In genomic region chr3:125351152-125351551, GRCh38 we compare ENCODE assay signal across 28 cellular contexts. TPM values are rescaled to one million over a fixed set of nuclear protein-coding genes. Genes with fewer than 3 reads are reported as not detected.
DNase-seq lines count a peak whose midpoint lies in the region; ATAC-seq, FAIRE-seq and TF ChIP-seq lines count a peak whose summit lies in the region.
"Had no signal": no experiment of that assay in that cellular context is flagged by ENCODE, and none has a peak within 500 bp of the region (broad histone marks: within the 10 kb centered on the region; RNA-seq: fewer than 3 reads in every experiment).

No MANE protein-coding gene starts in this region.

- peaks cover 3 to 6% of the 10 kb centered on the region in 2 experiments for H3K9me3 ChIP-seq in CD4-positive, CD25-positive, alpha-beta regulatory T cell (ENCODE audit: control insufficient read depth in 2 of 2, low read length in 2 of 2)
- no peaks in the 10 kb centered on the region; the same call in 1 of the 2 replicates for H3K9me3 ChIP-seq in BE2C
- H3K9me3 ChIP-seq: ovary, upper lobe of left lung had no signal

- no peaks in the 10 kb centered on the region for H3K27me3 ChIP-seq in CD4-positive, CD25-positive, alpha-beta regulatory T cell (ENCODE audit: control insufficient read depth, insufficient read depth, low read length)
- no peaks in the 10 kb centered on the region for H3K27me3 ChIP-seq in BE2C
- H3K27me3 ChIP-seq: ascending aorta, cardiac muscle cell, ovary, upper lobe of left lung had no signal

- H3K27ac ChIP-seq in CD4-positive, CD25-positive, alpha-beta regulatory T cell (ENCODE audit: insufficient read depth, low read length, poor library complexity, severe bottlenecking), result no peak overlapping the region
- H3K27ac ChIP-seq: cardiac muscle cell, coronary artery, KMS-11, ovary, skin epidermis, upper lobe of left lung had no signal

- H3K4me3 Mint-ChIP-seq in CD4-positive, CD25-positive, alpha-beta regulatory T cell, result peak overlapping the region in 1 of 4 donors; percentile 2
- no peak overlapping the region for H3K4me3 Mint-ChIP-seq in memory B cell

- no peak for DNase-seq in CD4-positive, CD25-positive, alpha-beta regulatory T cell
- DNase-seq in GM12891 (ENCODE audit: insufficient read length, low spot score), result no peak
- DNase-seq in memory B cell (ENCODE audit: low spot score in 2 of 2), result no peak
- no peak for DNase-seq in BE2C
- DNase-seq: activated CD4-positive, CD25-positive, alpha-beta regulatory T cell; activated CD8-positive, alpha-beta memory T cell treated with anti-CD3 and anti-CD28 coated beads, Interleukin-2, amount 50 U/mL, for 4 hours; C1 segment of cervical spinal cord; effector memory CD4-positive, alpha-beta T cell; left ventricle myocardium superior; midbrain; naive thymus-derived CD8-positive, alpha-beta T cell; NCI-H146; NCI-H446 treated with DMSO at 0.1 percent for 48 hours; ovary; retina; Right ventricle myocardium superior; substantia nigra; T1000; upper lobe of left lung had no signal

- H3K4me1 Mint-ChIP-seq in CD4-positive, CD25-positive, alpha-beta regulatory T cell, result peaks cover 40 to 77% (median 60%) of the 10 kb centered on the region in 4 donors
- peaks cover 47% of the 10 kb centered on the region for H3K4me1 Mint-ChIP-seq in memory B cell

- ATAC-seq in CD4-positive, CD25-positive, alpha-beta regulatory T cell (ENCODE audit: low read depth in 2 of 2), result no peak
- peak; percentile 43 for ATAC-seq in HG03342 (IDR thresholded peaks at IDR 0.05; ENCODE audit: unreplicated experiment)
- ATAC-seq in memory B cell (ENCODE audit: low read depth), result peak; percentile 71
- ATAC-seq in GM21529 (IDR thresholded peaks at IDR 0.05; ENCODE audit: unreplicated experiment), result no peak
- ATAC-seq in HG03439 (IDR thresholded peaks at IDR 0.05; ENCODE audit: unreplicated experiment), result no peak
- ATAC-seq: HCT116; left ventricle myocardium superior; naive thymus-derived CD8-positive, alpha-beta T cell had no signal

- peak; percentile 13 for FAIRE-seq in GM12891 (lab: Jason Lieb, UNC)

- no peak overlapping the region for H3K4me3 ChIP-seq in CD4-positive, CD25-positive, alpha-beta regulatory T cell (ENCODE audit: low read depth, low read length)
- H3K4me3 ChIP-seq in BE2C (ENCODE audit: low read depth, low read length), result no peak overlapping the region
- H3K4me3 ChIP-seq: ascending aorta, cardiac muscle cell, coronary artery, ovary, skin epidermis, upper lobe of left lung had no signal

- peaks cover 4% of the 10 kb centered on the region for H3K36me3 ChIP-seq in CD4-positive, CD25-positive, alpha-beta regulatory T cell (ENCODE audit: control insufficient read depth, insufficient read depth, low read length)
- H3K36me3 ChIP-seq in BE2C, result no peaks in the 10 kb centered on the region
- H3K36me3 ChIP-seq: ascending aorta, cardiac muscle cell, ovary, upper lobe of left lung had no signal

- H3K27me3 Mint-ChIP-seq in CD4-positive, CD25-positive, alpha-beta regulatory T cell, result no peaks in the 10 kb centered on the region
- H3K27me3 Mint-ChIP-seq in memory B cell, result no peaks in the 10 kb centered on the region
- H3K27me3 Mint-ChIP-seq: naive thymus-derived CD8-positive, alpha-beta T cell had no signal

- TF ChIP-seq CTCF in BE2C (IDR thresholded peaks at IDR 0.05; ENCODE audit: low read depth, low read length), result no peak

- H3K27ac Mint-ChIP-seq in CD4-positive, CD25-positive, alpha-beta regulatory T cell, result peak overlapping the region in 2 of 3 donors; percentile 8 to 37
- peak overlapping the region; percentile 85 for H3K27ac Mint-ChIP-seq in memory B cell

- H3K36me3 Mint-ChIP-seq in CD4-positive, CD25-positive, alpha-beta regulatory T cell, result peaks cover 31% of the 10 kb centered on the region
- peaks cover 14% of the 10 kb centered on the region for H3K36me3 Mint-ChIP-seq in memory B cell

- peaks cover 0 to 8% (median 5%) of the 10 kb centered on the region in 7 donors for H3K9me3 Mint-ChIP-seq in CD4-positive, CD25-positive, alpha-beta regulatory T cell
- H3K9me3 Mint-ChIP-seq in memory B cell, result peaks cover 1% of the 10 kb centered on the region

- peaks cover 18% of the 10 kb centered on the region for H3K4me1 ChIP-seq in CD4-positive, CD25-positive, alpha-beta regulatory T cell (ENCODE audit: control insufficient read depth, insufficient read depth, low read length, poor library complexity, severe bottlenecking)
- no peaks in the 10 kb centered on the region; the same call in 1 of the 2 replicates for H3K4me1 ChIP-seq in BE2C

- no peak for TF ChIP-seq POLR2A in GM12891 (IDR thresholded peaks at IDR 0.05; ENCODE audit: low read depth, low read length)

TF ChIP-seq in GM12891, 5 proteins besides CTCF, POLR2A, EP300 and RAD21:
- no peak for TF ChIP-seq TAF1 (IDR thresholded peaks at IDR 0.05; ENCODE audit: low read depth, low read length)
- TF ChIP-seq POLR2AphosphoS5 (IDR thresholded peaks at IDR 0.05; ENCODE audit: low read depth, low read length), result no peak
- no peak for TF ChIP-seq POU2F2 (IDR thresholded peaks at IDR 0.05; ENCODE audit: low read depth, low read length)
- no peak for TF ChIP-seq SPI1 (IDR thresholded peaks at IDR 0.05; ENCODE audit: low read depth, low read length)
- TF ChIP-seq PAX5 (IDR thresholded peaks at IDR 0.05; ENCODE audit: insufficient read depth, low read length, severe bottlenecking), result no peak

RNA-seq across cellular contexts. Expression of gene ZNF148, which starts 24.0 kb away (rescaled TPM):
- 50.6 TPM for total RNA-seq in CD4-positive, CD25-positive, alpha-beta regulatory T cell
- 10 to 100 TPM; 58.0 to 75.0 (median 65.4) TPM for polyA plus RNA-seq in CD4-positive, CD25-positive, alpha-beta regulatory T cell
- 12.2 TPM for polyA plus RNA-seq in GM12891 (2012; ENCODE audit: low read depth, missing spikeins)
- 12.6 TPM for polyA plus RNA-seq in BE2C (2012; ENCODE audit: insufficient read depth, insufficient read length, low read depth)

Comparison
In these comparisons a context has a peak if more than half of its experiments do, and no peak if none do; other contexts are left out.
1. ATAC-seq: peak in HG03342 (single experiment) and memory B cell (single experiment); none in CD4-positive, CD25-positive, alpha-beta regulatory T cell (0 of 2), GM21529 (single experiment) and HG03439 (single experiment).